9 cellular contexts compared by ENCODE assay signal in the genomic region with DNA sequence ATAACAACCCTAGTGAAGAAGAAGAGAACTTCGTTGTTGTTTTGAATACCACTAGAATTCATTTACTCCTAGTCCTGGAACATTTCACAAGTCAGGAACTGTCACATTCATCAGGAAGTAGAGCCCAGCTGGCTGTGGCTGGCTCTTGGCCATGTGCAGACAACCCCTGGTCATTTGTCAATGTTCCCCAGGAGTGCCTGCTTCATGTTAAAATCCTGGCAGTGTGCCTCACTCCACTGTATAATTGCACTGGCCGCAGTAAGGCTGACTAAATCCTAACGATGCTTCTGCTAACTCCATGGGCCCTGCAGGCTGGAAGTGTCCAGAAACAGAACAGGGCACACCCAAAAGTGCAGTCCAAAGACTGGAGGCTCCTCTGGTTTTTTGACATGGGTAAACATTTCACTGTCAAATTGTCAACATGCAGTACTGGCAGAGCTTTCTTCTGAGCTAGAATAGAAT.
A peak's percentile ranks its signal among the peaks of the same experiment; 100 is the strongest.
DNase-seq lines count a peak whose midpoint lies in the region; TF ChIP-seq lines count a peak whose summit lies in the region.
"Had no signal": no experiment of that assay in that cellular context is flagged by ENCODE, and none has a peak within 500 bp of the region (broad histone marks: within the 10 kb centered on the region; RNA-seq: fewer than 3 reads in every experiment).

No MANE protein-coding gene starts in this region.

- no peaks in the 10 kb centered on the region for H3K36me3 Mint-ChIP-seq in activated naive CD4-positive, alpha-beta T cell treated with anti-CD3 and anti-CD28 coated beads, Interleukin-2, amount 10 ng/mL, durations not matched to agents 7 days and 5 days

- CTCF ChIA-PET in activated naive CD4-positive, alpha-beta T cell treated with anti-CD3 and anti-CD28 coated beads, Interleukin-2, amount 10 ng/mL, durations not matched to agents 7 days and 5 days (lab: Charles Lee) = no interaction called here

- no peaks in the 10 kb centered on the region for H3K4me1 Mint-ChIP-seq in activated naive CD4-positive, alpha-beta T cell treated with anti-CD3 and anti-CD28 coated beads, Interleukin-2, amount 10 ng/mL, durations not matched to agents 7 days and 5 days

- H3K4me3 Mint-ChIP-seq in activated naive CD4-positive, alpha-beta T cell treated with anti-CD3 and anti-CD28 coated beads, Interleukin-2, amount 10 ng/mL, durations not matched to agents 7 days and 5 days = no peak overlapping the region
- H3K4me3 Mint-ChIP-seq: stimulated activated naive CD8-positive, alpha-beta T cell treated with anti-CD3 and anti-CD28 coated beads, Interleukin-15, Interleukin-2, amounts not matched to agents 100 ng/mL and 50 ng/mL, for 24 hours had no signal

- H3K27me3 Mint-ChIP-seq in activated naive CD4-positive, alpha-beta T cell treated with anti-CD3 and anti-CD28 coated beads, Interleukin-2, amount 10 ng/mL, durations not matched to agents 7 days and 5 days = peaks cover 7% of the 10 kb centered on the region

- no peak overlapping the region for H3K27ac Mint-ChIP-seq in activated naive CD4-positive, alpha-beta T cell treated with anti-CD3 and anti-CD28 coated beads, Interleukin-2, amount 10 ng/mL, durations not matched to agents 7 days and 5 days
- H3K27ac Mint-ChIP-seq: stimulated activated naive CD8-positive, alpha-beta T cell treated with anti-CD3 and anti-CD28 coated beads, Interleukin-15, Interleukin-2, amounts not matched to agents 100 ng/mL and 50 ng/mL, for 24 hours had no signal

- H3K9me3 Mint-ChIP-seq in activated naive CD4-positive, alpha-beta T cell treated with anti-CD3 and anti-CD28 coated beads, Interleukin-2, amount 10 ng/mL, durations not matched to agents 7 days and 5 days = no peaks in the 10 kb centered on the region
- H3K9me3 Mint-ChIP-seq: stimulated activated naive CD8-positive, alpha-beta T cell treated with anti-CD3 and anti-CD28 coated beads, Interleukin-15, Interleukin-2, amounts not matched to agents 100 ng/mL and 50 ng/mL, for 24 hours had no signal

- H3K4me3 ChIP-seq in fibroblast of mammary gland (ENCODE audit: control insufficient read depth, low read depth, low read length) = no peak overlapping the region

- DNase-seq in DMS153 treated with DMSO at 0.1 percent for 48 hours (lab: John Stamatoyannopoulos, UW; ENCODE audit: unreplicated experiment) = peak; percentile 90
- DNase-seq in NCI-H510A treated with DMSO at 0.1 percent for 48 hours (lab: John Stamatoyannopoulos, UW) = peak; percentile 59
- DNase-seq in fibroblast of mammary gland (ENCODE audit: low read depth) = peak; percentile 93
- DNase-seq in pons (ENCODE audit: low spot score) = peak; percentile 77
- DNase-seq in activated CD8-positive, alpha-beta memory T cell treated with anti-CD3 and anti-CD28 coated beads, Interleukin-2, amount 50 U/mL, for 48 hours = no peak
- no peak for DNase-seq in T-helper 1 cell
- no peak for DNase-seq in HPDE6-E6E7 (ENCODE audit: extremely low spot score)
- no peak for DNase-seq in activated naive CD4-positive, alpha-beta T cell treated with anti-CD3 and anti-CD28 coated beads, Interleukin-2, amount 10 ng/mL, durations not matched to agents 7 days and 5 days

- TF ChIP-seq CTCF in fibroblast of mammary gland (conservative IDR thresholded peaks at IDR 0.05; ENCODE audit: control insufficient read depth, insufficient read depth, low read depth, low read length) = no peak

Comparison
In these comparisons a context has a peak if more than half of its experiments do, and no peak if none do; other contexts are left out.
1. DNase-seq: peak in DMS153 treated with DMSO at 0.1 percent for 48 hours (single experiment), NCI-H510A treated with DMSO at 0.1 percent for 48 hours (single experiment), fibroblast of mammary gland (single experiment) and pons (single experiment); none in activated CD8-positive, alpha-beta memory T cell treated with anti-CD3 and anti-CD28 coated beads, Interleukin-2, amount 50 U/mL, for 48 hours (single experiment), T-helper 1 cell (0 of 5), HPDE6-E6E7 (single experiment) and activated naive CD4-positive, alpha-beta T cell treated with anti-CD3 and anti-CD28 coated beads, Interleukin-2, amount 10 ng/mL, durations not matched to agents 7 days and 5 days (single experiment).